ENCODE assay signal across 8 cellular contexts in genomic region chr4:20422398-20422797, GRCh38.
DNase-seq lines count a peak whose midpoint lies in the region; ATAC-seq and TF ChIP-seq lines count a peak whose summit lies in the region.

No MANE protein-coding gene starts in this region.

- H3K4me1 ChIP-seq in sigmoid colon, result peaks cover 0 to 29% (median 4%) of the 10 kb centered on the region in 4 donors

- H3K9me3 ChIP-seq in sigmoid colon, result no peaks in the 10 kb centered on the region

- whole genome bisulfite sequencing in sigmoid colon, 2 donors, result 13 to 23% methylated on average over 2 of the region's 2 CpGs

- TF ChIP-seq CTCF in sigmoid colon (IDR thresholded peaks at IDR 0.05), result peak; percentile 26 to 69 (median 61)

- H3K27me3 ChIP-seq in sigmoid colon, result no peaks in the 10 kb centered on the region

- no peaks in the 10 kb centered on the region for H3K36me3 ChIP-seq in sigmoid colon

- TF ChIP-seq EP300 in sigmoid colon (IDR thresholded peaks at IDR 0.05), result no peak

- no peak overlapping the region for H3K27ac ChIP-seq in sigmoid colon

- peak; percentile 48 for ATAC-seq in GM19438 (IDR thresholded peaks at IDR 0.05; ENCODE audit: low read depth, unreplicated experiment)
- peak; percentile 64 for ATAC-seq in HG03196 (IDR thresholded peaks at IDR 0.05; ENCODE audit: unreplicated experiment)

- intact Hi-C loops in sigmoid colon (cut with DNase I), result loop anchor here (5.0 kb wide), 1 partner anchor 260 kb away; no protein-coding TSS in a partner anchor

- DNase-seq in DMS53 treated with DMSO at 0.1 percent for 48 hours (lab: John Stamatoyannopoulos, UW; ENCODE audit: unreplicated experiment) (peak; percentile 84), NCI-H524 treated with DMSO at 0.1 percent for 48 hours (lab: John Stamatoyannopoulos, UW) (peak; percentile 9), glomerular visceral epithelial cell (ENCODE audit: extremely low spot score) (peak; percentile 67), sigmoid colon (peak; percentile 67), middle frontal gyrus (ENCODE audit: extremely low spot score, low spot score) (no peak)
- peak; percentile 14 for DNase-seq in activated CD8-positive, alpha-beta memory T cell treated with anti-CD3 and anti-CD28 coated beads, Interleukin-2, amount 50 U/mL, for 4 hours

- H3K4me3 ChIP-seq in sigmoid colon, result no peak overlapping the region

- no peak for TF ChIP-seq POLR2A in sigmoid colon (IDR thresholded peaks at IDR 0.05)
